1 cellular context compared by ENCODE assay signal in genomic region chr17:65562206-65562531, GRCh38.
TF ChIP-seq lines count a peak whose summit lies in the region.

No MANE protein-coding gene starts in this region.

TF ChIP-seq in HepG2, 621 proteins besides CTCF, POLR2A, EP300 and RAD21 (continued from another document and continues in another):
- TF ChIP-seq TFAP4 (IDR thresholded peaks at IDR 0.05; ENCODE audit: borderline replicate concordance, low read depth) (no peak), ZUFSP (CRISPR knock-in tag; IDR thresholded peaks at IDR 0.05; ENCODE audit: borderline replicate concordance) (no peak), PHF8 (CRISPR knock-in tag; IDR thresholded peaks at IDR 0.05) (no peak), ZNF160 (CRISPR knock-in tag; IDR thresholded peaks at IDR 0.05) (no peak), HDAC1 (CRISPR knock-in tag; IDR thresholded peaks at IDR 0.05) (no peak), MXD3 (CRISPR knock-in tag; IDR thresholded peaks at IDR 0.05) (no peak), ZNF18 (CRISPR knock-in tag; IDR thresholded peaks at IDR 0.05; ENCODE audit: insufficient replicate concordance) (no peak), ZBTB7A (CRISPR knock-in tag; IDR thresholded peaks at IDR 0.05) (no peak), ZNF788 (CRISPR knock-in tag; IDR thresholded peaks at IDR 0.05; ENCODE audit: borderline replicate concordance) (0 out of 2 replicates have a peak, but pooled peaks have one; percentile 13), ZNF326 (CRISPR knock-in tag; IDR thresholded peaks at IDR 0.05; ENCODE audit: borderline replicate concordance) (no peak), TFDP1 (CRISPR knock-in tag; IDR thresholded peaks at IDR 0.05; ENCODE audit: borderline replicate concordance) (no peak), KAT8 (CRISPR knock-in tag; IDR thresholded peaks at IDR 0.05) (no peak), SIN3B (IDR thresholded peaks at IDR 0.05; ENCODE audit: low read length) (no peak), SSRP1 (CRISPR knock-in tag; IDR thresholded peaks at IDR 0.05) (no peak), MAFK (conservative IDR thresholded peaks at IDR 0.05 in 1 of 2, IDR thresholded peaks at IDR 0.05 in 1 of 2; ENCODE audit: low read length in 2 of 2) (no peak), NFAT5 (CRISPR knock-in tag; IDR thresholded peaks at IDR 0.05) (no peak), TRIM24 (CRISPR knock-in tag; IDR thresholded peaks at IDR 0.05) (no peak), ZNF770 (CRISPR knock-in tag; IDR thresholded peaks at IDR 0.05) (no peak), ZBTB2 (CRISPR knock-in tag; IDR thresholded peaks at IDR 0.05; ENCODE audit: low read depth) (no peak), ZNF552 (CRISPR knock-in tag; IDR thresholded peaks at IDR 0.05; ENCODE audit: borderline replicate concordance) (no peak), DRAP1 (CRISPR knock-in tag; IDR thresholded peaks at IDR 0.05) (no peak), CENPT (CRISPR knock-in tag; IDR thresholded peaks at IDR 0.05; ENCODE audit: low read depth) (no peak), ZNF263 (CRISPR knock-in tag; IDR thresholded peaks at IDR 0.05) (no peak), MXD1 (CRISPR knock-in tag; IDR thresholded peaks at IDR 0.05) (no peak), CREM (IDR thresholded peaks at IDR 0.05) (peak; percentile 45; the same call in 1 of the 2 replicates), CREM (CRISPR knock-in tag; IDR thresholded peaks at IDR 0.05) (no peak), MEIS2 (CRISPR knock-in tag; IDR thresholded peaks at IDR 0.05) (no peak), PAF1 (CRISPR knock-in tag; IDR thresholded peaks at IDR 0.05) (no peak), ZBTB14 (CRISPR knock-in tag; IDR thresholded peaks at IDR 0.05) (no peak), ZNF564 (CRISPR knock-in tag; IDR thresholded peaks at IDR 0.05) (no peak), MAX (IDR thresholded peaks at IDR 0.05) (no peak), THAP8 (CRISPR knock-in tag; IDR thresholded peaks at IDR 0.05; ENCODE audit: borderline replicate concordance) (no peak), FOXC1 (CRISPR knock-in tag; IDR thresholded peaks at IDR 0.05; ENCODE audit: borderline replicate concordance) (0 out of 2 replicates have a peak, but pooled peaks have one; percentile 3), ZNF737 (CRISPR knock-in tag; IDR thresholded peaks at IDR 0.05; ENCODE audit: borderline replicate concordance) (no peak), PAX8 (CRISPR knock-in tag; IDR thresholded peaks at IDR 0.05; ENCODE audit: borderline replicate concordance) (no peak), KDM3A (CRISPR knock-in tag; IDR thresholded peaks at IDR 0.05; ENCODE audit: low read depth) (no peak), NR1H2 (CRISPR knock-in tag; IDR thresholded peaks at IDR 0.05; ENCODE audit: borderline replicate concordance, low read depth) (no peak), HNRNPH1 (optimal IDR thresholded peaks at IDR 0.05; ENCODE audit: low read depth, low read length) (no peak), SPEN (CRISPR knock-in tag; IDR thresholded peaks at IDR 0.05; ENCODE audit: low read depth) (peak; percentile 15; the same call in 1 of the 2 replicates), PAWR (CRISPR knock-in tag; IDR thresholded peaks at IDR 0.05; ENCODE audit: borderline replicate concordance) (no peak; the same call in 1 of the 2 replicates), ZNF720 (CRISPR knock-in tag; IDR thresholded peaks at IDR 0.05) (no peak), GZF1 (CRISPR knock-in tag; IDR thresholded peaks at IDR 0.05) (no peak), ATF4 (CRISPR knock-in tag; IDR thresholded peaks at IDR 0.05) (no peak), ZBTB3 (CRISPR knock-in tag; IDR thresholded peaks at IDR 0.05; ENCODE audit: borderline replicate concordance, low read depth) (0 out of 2 replicates have a peak, but pooled peaks have one; percentile 13)
